Comparison of ENCODE assay signal across 1 cellular context in the genomic region with DNA sequence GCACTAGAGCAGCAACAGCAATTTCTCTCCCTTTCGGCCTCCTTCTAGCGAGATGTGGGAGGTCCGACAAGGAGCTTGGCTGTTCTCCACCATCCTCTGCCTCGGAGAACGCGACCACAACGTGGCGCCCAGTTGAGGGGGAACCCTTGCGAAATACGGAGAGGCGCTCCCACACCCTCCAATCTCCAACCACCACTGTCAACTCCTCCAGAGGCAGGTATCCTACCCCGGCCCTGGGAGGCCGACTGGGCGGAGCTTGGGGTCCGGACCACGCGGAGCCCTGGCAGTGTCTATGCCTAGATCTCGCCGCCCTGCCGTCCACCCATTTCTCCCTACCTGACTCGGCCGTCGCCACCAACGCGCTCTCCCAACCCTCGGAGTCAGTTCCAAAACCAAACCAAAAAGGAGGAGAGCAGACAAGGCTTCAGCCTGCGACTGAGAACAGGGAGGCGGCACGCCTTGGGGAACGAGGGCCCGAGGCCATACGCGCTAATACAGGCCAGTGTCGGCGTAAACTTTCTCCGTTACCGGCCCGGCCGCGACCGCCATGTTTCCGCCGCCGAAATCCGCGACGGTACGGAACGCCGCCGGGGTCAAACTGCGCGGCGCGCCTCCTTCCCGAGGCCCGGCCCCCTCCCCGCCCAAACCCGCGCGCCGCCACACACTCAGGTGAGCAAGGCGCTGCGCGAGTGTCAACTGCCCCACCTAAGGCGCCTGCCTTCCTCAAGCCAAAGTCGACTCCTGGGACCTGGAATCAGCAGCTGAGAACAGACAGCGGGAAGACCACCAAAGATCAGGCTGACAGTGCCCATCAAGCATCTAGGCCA.
TF ChIP-seq lines count a peak whose summit lies in the region.

Gene TMEM168 (minus strand): TSS at position 570 of the 827 bp plus-strand sequence. CDS start 5,568 bp downstream, outside the sequence.

TF ChIP-seq in HepG2, 621 proteins besides CTCF, POLR2A, EP300 and RAD21 (continued from another document and continues in another):
- TF ChIP-seq, protein P1, sequence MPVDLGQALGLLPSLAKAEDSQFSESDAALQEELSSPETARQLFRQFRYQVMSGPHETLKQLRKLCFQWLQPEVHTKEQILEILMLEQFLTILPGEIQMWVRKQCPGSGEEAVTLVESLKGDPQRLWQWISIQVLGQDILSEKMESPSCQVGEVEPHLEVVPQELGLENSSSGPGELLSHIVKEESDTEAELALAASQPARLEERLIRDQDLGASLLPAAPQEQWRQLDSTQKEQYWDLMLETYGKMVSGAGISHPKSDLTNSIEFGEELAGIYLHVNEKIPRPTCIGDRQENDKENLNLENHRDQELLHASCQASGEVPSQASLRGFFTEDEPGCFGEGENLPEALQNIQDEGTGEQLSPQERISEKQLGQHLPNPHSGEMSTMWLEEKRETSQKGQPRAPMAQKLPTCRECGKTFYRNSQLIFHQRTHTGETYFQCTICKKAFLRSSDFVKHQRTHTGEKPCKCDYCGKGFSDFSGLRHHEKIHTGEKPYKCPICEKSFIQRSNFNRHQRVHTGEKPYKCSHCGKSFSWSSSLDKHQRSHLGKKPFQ (CRISPR knock-in tag; IDR thresholded peaks at IDR 0.05; ENCODE audit: insufficient replicate concordance), result no peak
- TF ChIP-seq, protein P2, sequence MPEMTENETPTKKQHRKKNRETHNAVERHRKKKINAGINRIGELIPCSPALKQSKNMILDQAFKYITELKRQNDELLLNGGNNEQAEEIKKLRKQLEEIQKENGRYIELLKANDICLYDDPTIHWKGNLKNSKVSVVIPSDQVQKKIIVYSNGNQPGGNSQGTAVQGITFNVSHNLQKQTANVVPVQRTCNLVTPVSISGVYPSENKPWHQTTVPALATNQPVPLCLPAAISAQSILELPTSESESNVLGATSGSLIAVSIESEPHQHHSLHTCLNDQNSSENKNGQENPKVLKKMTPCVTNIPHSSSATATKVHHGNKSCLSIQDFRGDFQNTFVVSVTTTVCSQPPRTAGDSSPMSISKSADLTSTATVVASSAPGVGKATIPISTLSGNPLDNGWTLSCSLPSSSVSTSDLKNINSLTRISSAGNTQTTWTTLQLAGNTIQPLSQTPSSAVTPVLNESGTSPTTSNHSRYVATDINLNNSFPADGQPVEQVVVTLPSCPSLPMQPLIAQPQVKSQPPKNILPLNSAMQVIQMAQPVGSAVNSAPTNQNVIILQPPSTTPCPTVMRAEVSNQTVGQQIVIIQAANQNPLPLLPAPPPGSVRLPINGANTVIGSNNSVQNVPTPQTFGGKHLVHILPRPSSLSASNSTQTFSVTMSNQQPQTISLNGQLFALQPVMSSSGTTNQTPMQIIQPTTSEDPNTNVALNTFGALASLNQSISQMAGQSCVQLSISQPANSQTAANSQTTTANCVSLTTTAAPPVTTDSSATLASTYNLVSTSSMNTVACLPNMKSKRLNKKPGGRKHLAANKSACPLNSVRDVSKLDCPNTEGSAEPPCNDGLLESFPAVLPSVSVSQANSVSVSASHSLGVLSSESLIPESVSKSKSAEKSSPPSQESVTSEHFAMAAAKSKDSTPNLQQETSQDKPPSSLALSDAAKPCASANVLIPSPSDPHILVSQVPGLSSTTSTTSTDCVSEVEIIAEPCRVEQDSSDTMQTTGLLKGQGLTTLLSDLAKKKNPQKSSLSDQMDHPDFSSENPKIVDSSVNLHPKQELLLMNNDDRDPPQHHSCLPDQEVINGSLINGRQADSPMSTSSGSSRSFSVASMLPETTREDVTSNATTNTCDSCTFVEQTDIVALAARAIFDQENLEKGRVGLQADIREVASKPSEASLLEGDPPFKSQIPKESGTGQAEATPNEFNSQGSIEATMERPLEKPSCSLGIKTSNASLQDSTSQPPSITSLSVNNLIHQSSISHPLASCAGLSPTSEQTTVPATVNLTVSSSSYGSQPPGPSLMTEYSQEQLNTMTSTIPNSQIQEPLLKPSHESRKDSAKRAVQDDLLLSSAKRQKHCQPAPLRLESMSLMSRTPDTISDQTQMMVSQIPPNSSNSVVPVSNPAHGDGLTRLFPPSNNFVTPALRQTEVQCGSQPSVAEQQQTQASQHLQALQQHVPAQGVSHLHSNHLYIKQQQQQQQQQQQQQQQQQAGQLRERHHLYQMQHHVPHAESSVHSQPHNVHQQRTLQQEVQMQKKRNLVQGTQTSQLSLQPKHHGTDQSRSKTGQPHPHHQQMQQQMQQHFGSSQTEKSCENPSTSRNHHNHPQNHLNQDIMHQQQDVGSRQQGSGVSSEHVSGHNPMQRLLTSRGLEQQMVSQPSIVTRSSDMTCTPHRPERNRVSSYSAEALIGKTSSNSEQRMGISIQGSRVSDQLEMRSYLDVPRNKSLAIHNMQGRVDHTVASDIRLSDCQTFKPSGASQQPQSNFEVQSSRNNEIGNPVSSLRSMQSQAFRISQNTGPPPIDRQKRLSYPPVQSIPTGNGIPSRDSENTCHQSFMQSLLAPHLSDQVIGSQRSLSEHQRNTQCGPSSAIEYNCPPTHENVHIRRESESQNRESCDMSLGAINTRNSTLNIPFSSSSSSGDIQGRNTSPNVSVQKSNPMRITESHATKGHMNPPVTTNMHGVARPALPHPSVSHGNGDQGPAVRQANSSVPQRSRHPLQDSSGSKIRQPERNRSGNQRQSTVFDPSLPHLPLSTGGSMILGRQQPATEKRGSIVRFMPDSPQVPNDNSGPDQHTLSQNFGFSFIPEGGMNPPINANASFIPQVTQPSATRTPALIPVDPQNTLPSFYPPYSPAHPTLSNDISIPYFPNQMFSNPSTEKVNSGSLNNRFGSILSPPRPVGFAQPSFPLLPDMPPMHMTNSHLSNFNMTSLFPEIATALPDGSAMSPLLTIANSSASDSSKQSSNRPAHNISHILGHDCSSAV (CRISPR knock-in tag; IDR thresholded peaks at IDR 0.05; ENCODE audit: borderline replicate concordance), result no peak
- TF ChIP-seq MIXL1 (CRISPR knock-in tag; IDR thresholded peaks at IDR 0.05) (no peak), TEAD3 (CRISPR knock-in tag; optimal IDR thresholded peaks at IDR 0.05; ENCODE audit: borderline replicate concordance) (peak; percentile 32), HDAC6 (IDR thresholded peaks at IDR 0.05; ENCODE audit: low read depth, low read length) (no peak), SMC3 (IDR thresholded peaks at IDR 0.05; ENCODE audit: low read length) (no peak), NFRKB (IDR thresholded peaks at IDR 0.05) (peak; percentile 35; the same call in 1 of the 2 replicates), MEIS2 (CRISPR knock-in tag; IDR thresholded peaks at IDR 0.05) (no peak), ZNF709 (CRISPR knock-in tag; IDR thresholded peaks at IDR 0.05) (no peak), NBN (conservative IDR thresholded peaks at IDR 0.05) (no peak), ZBTB7B (CRISPR knock-in tag; IDR thresholded peaks at IDR 0.05) (peak; percentile 54; the same call in 1 of the 2 replicates), RCOR2 (CRISPR knock-in tag; IDR thresholded peaks at IDR 0.05) (no peak), ARNT2 (CRISPR knock-in tag; IDR thresholded peaks at IDR 0.05; ENCODE audit: low read depth) (no peak), HNF1B (CRISPR knock-in tag; IDR thresholded peaks at IDR 0.05) (peak; percentile 38; the same call in 1 of the 2 replicates), FOXJ3 (CRISPR knock-in tag; IDR thresholded peaks at IDR 0.05; ENCODE audit: borderline replicate concordance) (peak; percentile 53; the same call in 1 of the 2 replicates), ZSCAN12 (CRISPR knock-in tag; IDR thresholded peaks at IDR 0.05) (no peak), FIP1L1 (IDR thresholded peaks at IDR 0.05; ENCODE audit: borderline replicate concordance, insufficient read depth, low read depth, low read length) (no peak), ZNF142 (CRISPR knock-in tag; IDR thresholded peaks at IDR 0.05) (peak; percentile 86), ZNF143 (CRISPR knock-in tag; IDR thresholded peaks at IDR 0.05) (no peak), ZNF615 (CRISPR knock-in tag; IDR thresholded peaks at IDR 0.05; ENCODE audit: borderline replicate concordance) (no peak), MTERF4 (CRISPR knock-in tag; IDR thresholded peaks at IDR 0.05) (0 out of 2 replicates have a peak, but pooled peaks have one; percentile 48), SCMH1 (CRISPR knock-in tag; IDR thresholded peaks at IDR 0.05; ENCODE audit: borderline replicate concordance) (no peak)
- TF ChIP-seq, protein P3, sequence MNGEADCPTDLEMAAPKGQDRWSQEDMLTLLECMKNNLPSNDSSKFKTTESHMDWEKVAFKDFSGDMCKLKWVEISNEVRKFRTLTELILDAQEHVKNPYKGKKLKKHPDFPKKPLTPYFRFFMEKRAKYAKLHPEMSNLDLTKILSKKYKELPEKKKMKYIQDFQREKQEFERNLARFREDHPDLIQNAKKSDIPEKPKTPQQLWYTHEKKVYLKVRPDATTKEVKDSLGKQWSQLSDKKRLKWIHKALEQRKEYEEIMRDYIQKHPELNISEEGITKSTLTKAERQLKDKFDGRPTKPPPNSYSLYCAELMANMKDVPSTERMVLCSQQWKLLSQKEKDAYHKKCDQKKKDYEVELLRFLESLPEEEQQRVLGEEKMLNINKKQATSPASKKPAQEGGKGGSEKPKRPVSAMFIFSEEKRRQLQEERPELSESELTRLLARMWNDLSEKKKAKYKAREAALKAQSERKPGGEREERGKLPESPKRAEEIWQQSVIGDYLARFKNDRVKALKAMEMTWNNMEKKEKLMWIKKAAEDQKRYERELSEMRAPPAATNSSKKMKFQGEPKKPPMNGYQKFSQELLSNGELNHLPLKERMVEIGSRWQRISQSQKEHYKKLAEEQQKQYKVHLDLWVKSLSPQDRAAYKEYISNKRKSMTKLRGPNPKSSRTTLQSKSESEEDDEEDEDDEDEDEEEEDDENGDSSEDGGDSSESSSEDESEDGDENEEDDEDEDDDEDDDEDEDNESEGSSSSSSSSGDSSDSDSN (CRISPR knock-in tag; IDR thresholded peaks at IDR 0.05), result peak; percentile 74
- TF ChIP-seq, protein P4, sequence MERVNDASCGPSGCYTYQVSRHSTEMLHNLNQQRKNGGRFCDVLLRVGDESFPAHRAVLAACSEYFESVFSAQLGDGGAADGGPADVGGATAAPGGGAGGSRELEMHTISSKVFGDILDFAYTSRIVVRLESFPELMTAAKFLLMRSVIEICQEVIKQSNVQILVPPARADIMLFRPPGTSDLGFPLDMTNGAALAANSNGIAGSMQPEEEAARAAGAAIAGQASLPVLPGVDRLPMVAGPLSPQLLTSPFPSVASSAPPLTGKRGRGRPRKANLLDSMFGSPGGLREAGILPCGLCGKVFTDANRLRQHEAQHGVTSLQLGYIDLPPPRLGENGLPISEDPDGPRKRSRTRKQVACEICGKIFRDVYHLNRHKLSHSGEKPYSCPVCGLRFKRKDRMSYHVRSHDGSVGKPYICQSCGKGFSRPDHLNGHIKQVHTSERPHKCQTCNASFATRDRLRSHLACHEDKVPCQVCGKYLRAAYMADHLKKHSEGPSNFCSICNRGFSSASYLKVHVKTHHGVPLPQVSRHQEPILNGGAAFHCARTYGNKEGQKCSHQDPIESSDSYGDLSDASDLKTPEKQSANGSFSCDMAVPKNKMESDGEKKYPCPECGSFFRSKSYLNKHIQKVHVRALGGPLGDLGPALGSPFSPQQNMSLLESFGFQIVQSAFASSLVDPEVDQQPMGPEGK (CRISPR knock-in tag; IDR thresholded peaks at IDR 0.05), result no peak
